Comparison of ENCODE assay signal across 10 cellular contexts in genomic region chr22:17969732-17970131, GRCh38. TPM values are rescaled to one million over a fixed set of nuclear protein-coding genes. Genes with fewer than 3 reads are reported as not detected.
DNase-seq lines count a peak whose midpoint lies in the region; ATAC-seq and TF ChIP-seq lines count a peak whose summit lies in the region.
"Had no signal": no experiment of that assay in that cellular context is flagged by ENCODE, and none has a peak within 500 bp of the region (broad histone marks: within the 10 kb centered on the region; RNA-seq: fewer than 3 reads in every experiment).

No MANE protein-coding gene starts in this region.

- TF ChIP-seq CTCF in left ventricle myocardium inferior (IDR thresholded peaks at IDR 0.05; ENCODE audit: borderline replicate concordance) (no peak), spleen (IDR thresholded peaks at IDR 0.05 in 8 of 11, conservative IDR thresholded peaks at IDR 0.05 in 3 of 11) (no peak)

- WGBS in spleen, 5 donors: 59 to 84% (median 72%) methylated on average over 11 of the region's 11 CpGs

- no peaks in the 10 kb centered on the region for H3K27me3 Mint-ChIP-seq in activated T-cell treated with anti-CD3 and anti-CD28 coated beads, Interleukin-2, amount 50 U/mL, for 4 hours (ENCODE audit: low read depth)
- H3K27me3 Mint-ChIP-seq: memory B cell had no signal

- TF ChIP-seq POLR2A in spleen (IDR thresholded peaks at IDR 0.05): no peak

- no peaks in the 10 kb centered on the region for H3K9me3 Mint-ChIP-seq in activated T-cell treated with anti-CD3 and anti-CD28 coated beads, Interleukin-2, amount 50 U/mL, for 4 hours
- H3K9me3 Mint-ChIP-seq: memory B cell had no signal

- DNase-seq in HCEC 1CT (peak; percentile 95), left ventricle myocardium inferior (peak; percentile 51), spleen (peak; percentile 54), activated T-cell treated with anti-CD3 and anti-CD28 coated beads for 4 hours (no peak), NCI-H1048 (lab: John Stamatoyannopoulos, UW) (no peak)
- no peak for DNase-seq in activated T-cell treated with anti-CD3 and anti-CD28 coated beads, Interleukin-2, amount 50 U/mL, for 4 hours
- DNase-seq: cerebellar nuclear complex had no signal

- no peak overlapping the region for H3K4me3 Mint-ChIP-seq in activated T-cell treated with anti-CD3 and anti-CD28 coated beads, Interleukin-2, amount 50 U/mL, for 4 hours
- H3K4me3 Mint-ChIP-seq: memory B cell had no signal

- no peaks in the 10 kb centered on the region for H3K36me3 ChIP-seq in left ventricle myocardium inferior
- H3K36me3 ChIP-seq in spleen: peaks cover 0 to 46% (median 2%) of the 10 kb centered on the region in 6 donors

- H3K9me3 ChIP-seq in left ventricle myocardium inferior (replicated peaks): no peaks in the 10 kb centered on the region
- H3K9me3 ChIP-seq in spleen: no peaks in the 10 kb centered on the region

- peak overlapping the region; percentile 35 for H3K27ac ChIP-seq in angular gyrus (ENCODE audit: low read depth, low read length)
- peak overlapping the region; percentile 86 for H3K27ac ChIP-seq in left ventricle myocardium inferior (replicated peaks)
- peak overlapping the region in 6 of 8 donors; percentile 39 to 73 (median 60) for H3K27ac ChIP-seq in spleen

- H3K36me3 Mint-ChIP-seq in activated T-cell treated with anti-CD3 and anti-CD28 coated beads, Interleukin-2, amount 50 U/mL, for 4 hours (ENCODE audit: insufficient read depth): peaks cover 11% of the 10 kb centered on the region

- H3K4me1 ChIP-seq in left ventricle myocardium inferior (peaks cover 81% of the 10 kb centered on the region), spleen (peaks cover 12 to 97% (median 77%) of the 10 kb centered on the region in 6 donors)

- peaks cover 18% of the 10 kb centered on the region for H3K4me1 Mint-ChIP-seq in activated T-cell treated with anti-CD3 and anti-CD28 coated beads, Interleukin-2, amount 50 U/mL, for 4 hours (ENCODE audit: low read depth)

- intact Hi-C loops in left ventricle myocardium inferior (cut with micrococcal nuclease) (no loop called here), spleen (cut with DNase I; ENCODE audit: low total_unique reads) (no loop called here)

- ATAC-seq in activated T-cell treated with anti-CD3 and anti-CD28 coated beads, Interleukin-2, amount 50 U/mL, for 4 hours: no peak
- no peak for ATAC-seq in GM18858 (IDR thresholded peaks at IDR 0.05; ENCODE audit: unreplicated experiment)

- no peak overlapping the region for H3K4me3 ChIP-seq in left ventricle myocardium inferior
- no peak overlapping the region for H3K4me3 ChIP-seq in spleen

- H3K27me3 ChIP-seq in left ventricle myocardium inferior (ENCODE audit: low read depth): no peaks in the 10 kb centered on the region
- no peaks in the 10 kb centered on the region for H3K27me3 ChIP-seq in spleen (replicated peaks in 1 of 7)

RNA-seq across cellular contexts. Expression of gene MICAL3, which starts 54.6 kb away (rescaled TPM):
- 92.5 TPM for total RNA-seq in left ventricle myocardium inferior
- total RNA-seq in spleen: 100 to 1,000 TPM in 2 of 7 donors, 10 to 100 TPM in 5; 54.3 to 133 (median 92.1) TPM
- 10 to 100 TPM in 1 of 3 donors, 1 to 10 TPM in 2; 2.6 to 14.9 (median 3.1) TPM for polyA plus RNA-seq in spleen
- total RNA-seq in activated T-cell treated with anti-CD3 and anti-CD28 coated beads, Interleukin-2, amount 50 U/mL, for 4 hours: 10 to 100 TPM; 33.9 to 39.6 (median 35.1) TPM

Comparison
In these comparisons a context has a peak if more than half of its experiments do, and no peak if none do; other contexts are left out.
1. DNase-seq: peak in HCEC 1CT (single experiment), left ventricle myocardium inferior (single experiment) and spleen (single experiment); none in activated T-cell treated with anti-CD3 and anti-CD28 coated beads for 4 hours (single experiment), NCI-H1048 (single experiment) and activated T-cell treated with anti-CD3 and anti-CD28 coated beads, Interleukin-2, amount 50 U/mL, for 4 hours (single experiment).
2. H3K27ac ChIP-seq: peak in every context shown above with its lines; median percentile 86 in left ventricle myocardium inferior; 60 in spleen; 35 in angular gyrus.